In the genomic region with DNA sequence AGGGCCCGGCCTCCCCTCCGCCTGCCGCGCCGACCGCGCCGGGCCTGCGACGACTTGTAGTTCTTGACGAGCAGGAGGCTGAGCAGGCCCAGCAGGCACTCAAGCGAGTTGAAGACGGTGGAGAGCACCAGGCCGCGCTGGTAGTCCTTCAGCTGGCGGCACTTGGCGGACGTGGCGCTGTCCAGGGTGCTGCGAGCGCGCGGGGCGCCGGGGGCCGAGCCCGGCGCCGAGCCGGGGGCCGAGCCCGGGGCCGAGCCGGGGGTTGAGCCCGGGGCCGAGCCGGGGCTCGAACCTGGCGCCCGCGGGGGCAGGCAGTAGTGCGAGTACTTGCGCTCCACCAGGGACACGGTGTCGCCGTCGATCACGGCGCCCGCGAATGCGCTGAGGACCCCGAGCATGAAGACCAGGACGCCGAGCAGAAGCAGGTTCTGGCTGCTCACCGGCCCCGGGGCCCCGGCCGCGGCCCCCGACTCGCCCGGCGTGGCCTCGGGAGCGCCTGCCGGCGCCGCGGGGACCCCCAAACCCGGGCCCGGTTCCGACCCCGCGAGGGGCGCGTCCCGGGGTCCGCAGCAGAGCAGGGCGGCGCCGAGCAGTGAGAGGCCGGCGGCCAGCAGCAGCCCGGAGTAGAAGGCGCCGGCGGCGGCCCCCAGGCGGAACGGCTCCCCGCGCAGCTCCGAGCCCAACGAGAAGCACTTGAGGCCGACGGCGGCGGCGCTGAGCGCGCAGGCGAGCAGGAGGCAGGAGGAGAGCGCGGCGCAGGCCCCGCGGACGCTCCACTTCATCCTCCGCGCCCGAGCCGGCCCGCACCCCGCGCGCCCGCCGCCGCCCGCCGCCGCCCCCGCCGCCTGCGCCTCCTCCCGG, we compare ENCODE assay signal across 9 cellular contexts. TPM values are rescaled to one million over a fixed set of nuclear protein-coding genes. Genes with fewer than 3 reads are reported as not detected.
A peak's percentile ranks its signal among the peaks of the same experiment; 100 is the strongest.
DNase-seq lines count a peak whose midpoint lies in the region; ATAC-seq, FAIRE-seq and TF ChIP-seq lines count a peak whose summit lies in the region.
"Had no signal": no experiment of that assay in that cellular context is flagged by ENCODE, and none has a peak within 500 bp of the region (broad histone marks: within the 10 kb centered on the region; RNA-seq: fewer than 3 reads in every experiment).

No MANE protein-coding gene starts in this region.

- TF ChIP-seq CTCF in cardiac muscle cell (IDR thresholded peaks at IDR 0.05; ENCODE audit: low read depth, low read length) (no peak), right atrium auricular region (IDR thresholded peaks at IDR 0.05) (no peak), cardiac fibroblast (IDR thresholded peaks at IDR 0.05; ENCODE audit: low read depth, low read length) (no peak)

- H3K36me3 Mint-ChIP-seq in stimulated activated effector memory CD8-positive, alpha-beta T cell treated with anti-CD3 and anti-CD28 coated beads, Interleukin-12 subunit alpha, Interleukin-12 subunit beta, amount 100 ng/mL, for 72 hours: no peaks in the 10 kb centered on the region

- TF ChIP-seq POLR2A in GM18505 (IDR thresholded peaks at IDR 0.05; ENCODE audit: borderline replicate concordance, extremely low read depth, insufficient read depth, insufficient read length): no peak

- H3K4me1 ChIP-seq in cardiac muscle cell (ENCODE audit: low read depth) (peaks cover 3% of the 10 kb centered on the region), right atrium auricular region (peaks cover 0 to 18% of the 10 kb centered on the region in 2 donors)

- H3K27ac Mint-ChIP-seq in stimulated activated effector memory CD8-positive, alpha-beta T cell treated with anti-CD3 and anti-CD28 coated beads, Interleukin-12 subunit alpha, Interleukin-12 subunit beta, amount 100 ng/mL, for 72 hours: no peak overlapping the region

- H3K27me3 ChIP-seq in cardiac muscle cell (peaks cover 96% of the 10 kb centered on the region), right atrium auricular region (peaks cover 10 to 41% of the 10 kb centered on the region in 2 donors)

- H3K36me3 ChIP-seq in cardiac muscle cell: no peaks in the 10 kb centered on the region
- no peaks in the 10 kb centered on the region for H3K36me3 ChIP-seq in right atrium auricular region

- H3K4me3 ChIP-seq in cardiac muscle cell: peak overlapping the region; percentile 12
- peak overlapping the region in 1 of 2 donors; percentile 15 for H3K4me3 ChIP-seq in right atrium auricular region
- no peak overlapping the region for H3K4me3 ChIP-seq in cardiac fibroblast (replicated peaks in 1 of 2; ENCODE audit: low read depth in 2 of 2, low read length in 2 of 2)

- DNase-seq in cardiac muscle cell (ENCODE audit: low read depth in 1 of 2, low spot score in 1 of 2) (peak; percentile 85 to 92), right atrium auricular region (ENCODE audit: low spot score) (no peak), cardiac fibroblast (ENCODE audit: low read depth in 2 of 2) (peak; percentile 49 to 73), islet precursor cell (peak; percentile 92), urothelium cell line (ENCODE audit: low spot score) (peak; percentile 41)
- DNase-seq in stimulated activated effector memory CD8-positive, alpha-beta T cell treated with anti-CD3 and anti-CD28 coated beads, Interleukin-12 subunit alpha, Interleukin-12 subunit beta, amount 100 ng/mL, for 72 hours (ENCODE audit: low spot score in 2 of 2): no peak

- ATAC-seq in GM19467 (IDR thresholded peaks at IDR 0.05; ENCODE audit: unreplicated experiment) (no peak), GM18505 (IDR thresholded peaks at IDR 0.05; ENCODE audit: unreplicated experiment) (no peak)
- ATAC-seq in stimulated activated effector memory CD8-positive, alpha-beta T cell treated with anti-CD3 and anti-CD28 coated beads, Interleukin-12 subunit alpha, Interleukin-12 subunit beta, amount 100 ng/mL, for 72 hours: no peak

- H3K27ac ChIP-seq in cardiac muscle cell (no peak overlapping the region), right atrium auricular region (no peak overlapping the region)

- peaks cover 12% of the 10 kb centered on the region for H3K4me1 Mint-ChIP-seq in stimulated activated effector memory CD8-positive, alpha-beta T cell treated with anti-CD3 and anti-CD28 coated beads, Interleukin-12 subunit alpha, Interleukin-12 subunit beta, amount 100 ng/mL, for 72 hours

- H3K9me3 ChIP-seq in cardiac muscle cell (ENCODE audit: low read depth) (no peaks in the 10 kb centered on the region), right atrium auricular region (no peaks in the 10 kb centered on the region)

- H3K4me3 Mint-ChIP-seq in stimulated activated effector memory CD8-positive, alpha-beta T cell treated with anti-CD3 and anti-CD28 coated beads, Interleukin-12 subunit alpha, Interleukin-12 subunit beta, amount 100 ng/mL, for 72 hours: no peak overlapping the region

- no peak for FAIRE-seq in urothelium cell line (lab: Jason Lieb, UNC)

- H3K9me3 Mint-ChIP-seq in stimulated activated effector memory CD8-positive, alpha-beta T cell treated with anti-CD3 and anti-CD28 coated beads, Interleukin-12 subunit alpha, Interleukin-12 subunit beta, amount 100 ng/mL, for 72 hours: no peaks in the 10 kb centered on the region

RNA-seq across cellular contexts. Expression of a gene that starts 0.6 kb away (rescaled TPM):
- total RNA-seq in cardiac muscle cell (not detected in 2 replicates), right atrium auricular region (not detected)
- polyA plus RNA-seq in cardiac muscle cell: not detected in 2 replicates
- total RNA-seq: skeletal muscle tissue had no signal

RNA-seq across cellular contexts. Expression of a gene that starts 49.9 kb away (rescaled TPM):
- 34.5 and 43.1 TPM in 2 replicates for total RNA-seq in cardiac muscle cell
- 48.1 and 58.5 TPM in 2 replicates for polyA plus RNA-seq in cardiac muscle cell
- 1 to 10 TPM; 2.3 to 4.6 TPM for total RNA-seq in right atrium auricular region

Comparison
In these comparisons a context has a peak if more than half of its experiments do, and no peak if none do; other contexts are left out.
1. DNase-seq: peak in cardiac muscle cell (2 of 2), cardiac fibroblast (2 of 2), islet precursor cell (single experiment) and urothelium cell line (single experiment); none in right atrium auricular region (single experiment) and stimulated activated effector memory CD8-positive, alpha-beta T cell treated with anti-CD3 and anti-CD28 coated beads, Interleukin-12 subunit alpha, Interleukin-12 subunit beta, amount 100 ng/mL, for 72 hours (0 of 2).